ENCODE assay signal across 1 cellular context in the genomic region with DNA sequence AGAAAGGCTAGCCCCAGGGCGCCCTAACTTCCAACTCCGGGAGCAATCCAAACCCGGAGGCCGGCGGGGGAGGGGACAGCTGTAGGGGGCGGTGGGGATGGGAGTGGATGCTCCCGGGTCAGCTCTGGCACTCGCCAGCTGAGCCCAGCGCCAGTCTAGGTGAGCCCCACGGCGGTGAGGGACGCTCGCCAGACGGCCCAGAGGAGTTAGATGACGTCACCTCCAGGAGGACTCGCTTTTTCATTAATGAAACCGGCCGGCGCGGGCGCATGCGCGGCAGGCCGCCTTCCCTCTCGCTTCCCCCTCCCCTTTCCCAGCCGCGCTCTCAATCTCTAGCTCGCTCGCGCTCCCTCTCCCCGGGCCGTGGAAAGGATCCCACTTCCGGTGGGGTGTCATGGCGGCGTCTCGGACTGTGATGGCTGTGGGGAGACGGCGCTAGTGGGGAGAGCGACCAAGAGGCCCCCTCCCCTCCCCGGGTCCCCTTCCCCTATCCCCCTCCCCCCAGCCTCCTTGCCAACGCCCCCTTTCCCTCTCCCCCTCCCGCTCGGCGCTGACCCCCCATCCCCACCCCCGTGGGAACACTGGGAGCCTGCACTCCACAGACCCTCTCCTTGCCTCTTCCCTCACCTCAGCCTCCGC.
TF ChIP-seq lines count a peak whose summit lies in the region.

A gene with protein sequence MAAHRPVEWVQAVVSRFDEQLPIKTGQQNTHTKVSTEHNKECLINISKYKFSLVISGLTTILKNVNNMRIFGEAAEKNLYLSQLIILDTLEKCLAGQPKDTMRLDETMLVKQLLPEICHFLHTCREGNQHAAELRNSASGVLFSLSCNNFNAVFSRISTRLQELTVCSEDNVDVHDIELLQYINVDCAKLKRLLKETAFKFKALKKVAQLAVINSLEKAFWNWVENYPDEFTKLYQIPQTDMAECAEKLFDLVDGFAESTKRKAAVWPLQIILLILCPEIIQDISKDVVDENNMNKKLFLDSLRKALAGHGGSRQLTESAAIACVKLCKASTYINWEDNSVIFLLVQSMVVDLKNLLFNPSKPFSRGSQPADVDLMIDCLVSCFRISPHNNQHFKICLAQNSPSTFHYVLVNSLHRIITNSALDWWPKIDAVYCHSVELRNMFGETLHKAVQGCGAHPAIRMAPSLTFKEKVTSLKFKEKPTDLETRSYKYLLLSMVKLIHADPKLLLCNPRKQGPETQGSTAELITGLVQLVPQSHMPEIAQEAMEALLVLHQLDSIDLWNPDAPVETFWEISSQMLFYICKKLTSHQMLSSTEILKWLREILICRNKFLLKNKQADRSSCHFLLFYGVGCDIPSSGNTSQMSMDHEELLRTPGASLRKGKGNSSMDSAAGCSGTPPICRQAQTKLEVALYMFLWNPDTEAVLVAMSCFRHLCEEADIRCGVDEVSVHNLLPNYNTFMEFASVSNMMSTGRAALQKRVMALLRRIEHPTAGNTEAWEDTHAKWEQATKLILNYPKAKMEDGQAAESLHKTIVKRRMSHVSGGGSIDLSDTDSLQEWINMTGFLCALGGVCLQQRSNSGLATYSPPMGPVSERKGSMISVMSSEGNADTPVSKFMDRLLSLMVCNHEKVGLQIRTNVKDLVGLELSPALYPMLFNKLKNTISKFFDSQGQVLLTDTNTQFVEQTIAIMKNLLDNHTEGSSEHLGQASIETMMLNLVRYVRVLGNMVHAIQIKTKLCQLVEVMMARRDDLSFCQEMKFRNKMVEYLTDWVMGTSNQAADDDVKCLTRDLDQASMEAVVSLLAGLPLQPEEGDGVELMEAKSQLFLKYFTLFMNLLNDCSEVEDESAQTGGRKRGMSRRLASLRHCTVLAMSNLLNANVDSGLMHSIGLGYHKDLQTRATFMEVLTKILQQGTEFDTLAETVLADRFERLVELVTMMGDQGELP (N-terminal part only) (plus strand): TSS at position 378 of the 639 bp plus-strand sequence. CDS start 333 bp downstream, outside the sequence.

TF ChIP-seq in HepG2, 621 proteins besides CTCF, POLR2A, EP300 and RAD21 (continued from another document and continues in another):
- TF ChIP-seq TSC22D2 (CRISPR knock-in tag; IDR thresholded peaks at IDR 0.05; ENCODE audit: borderline replicate concordance) (no peak), FOXO1 (CRISPR knock-in tag; IDR thresholded peaks at IDR 0.05) (no peak), GTF3A (CRISPR knock-in tag; conservative IDR thresholded peaks at IDR 0.05) (no peak), ZNF792 (CRISPR knock-in tag; IDR thresholded peaks at IDR 0.05) (no peak), ZNF234 (CRISPR knock-in tag; conservative IDR thresholded peaks at IDR 0.05) (no peak), ZNF264 (CRISPR knock-in tag; IDR thresholded peaks at IDR 0.05) (peak; percentile 55; the same call in 1 of the 2 replicates), ZNF260 (CRISPR knock-in tag; IDR thresholded peaks at IDR 0.05; ENCODE audit: borderline replicate concordance, low read depth) (no peak), FLYWCH1 (CRISPR knock-in tag; IDR thresholded peaks at IDR 0.05) (no peak), GATA4 (IDR thresholded peaks at IDR 0.05; ENCODE audit: borderline replicate concordance, low read depth) (0 out of 2 replicates have a peak, but pooled peaks have one; percentile 24), ZNF317 (CRISPR knock-in tag; IDR thresholded peaks at IDR 0.05) (no peak; the same call in 1 of the 2 replicates), MEIS1 (CRISPR knock-in tag; IDR thresholded peaks at IDR 0.05; ENCODE audit: borderline replicate concordance) (no peak), NCOA1 (CRISPR knock-in tag; IDR thresholded peaks at IDR 0.05) (no peak), ZNF331 (CRISPR knock-in tag; IDR thresholded peaks at IDR 0.05) (peak; percentile 27; the same call in 1 of the 2 replicates), CREB1 (IDR thresholded peaks at IDR 0.05) (peak; percentile 98), CREB1 (CRISPR knock-in tag; IDR thresholded peaks at IDR 0.05) (peak; percentile 51; the same call in 1 of the 2 replicates), EED (CRISPR knock-in tag; IDR thresholded peaks at IDR 0.05) (no peak)
- TF ChIP-seq, protein P1, sequence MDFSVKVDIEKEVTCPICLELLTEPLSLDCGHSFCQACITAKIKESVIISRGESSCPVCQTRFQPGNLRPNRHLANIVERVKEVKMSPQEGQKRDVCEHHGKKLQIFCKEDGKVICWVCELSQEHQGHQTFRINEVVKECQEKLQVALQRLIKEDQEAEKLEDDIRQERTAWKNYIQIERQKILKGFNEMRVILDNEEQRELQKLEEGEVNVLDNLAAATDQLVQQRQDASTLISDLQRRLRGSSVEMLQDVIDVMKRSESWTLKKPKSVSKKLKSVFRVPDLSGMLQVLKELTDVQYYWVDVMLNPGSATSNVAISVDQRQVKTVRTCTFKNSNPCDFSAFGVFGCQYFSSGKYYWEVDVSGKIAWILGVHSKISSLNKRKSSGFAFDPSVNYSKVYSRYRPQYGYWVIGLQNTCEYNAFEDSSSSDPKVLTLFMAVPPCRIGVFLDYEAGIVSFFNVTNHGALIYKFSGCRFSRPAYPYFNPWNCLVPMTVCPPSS (IDR thresholded peaks at IDR 0.05) = no peak
- TF ChIP-seq, protein P2, sequence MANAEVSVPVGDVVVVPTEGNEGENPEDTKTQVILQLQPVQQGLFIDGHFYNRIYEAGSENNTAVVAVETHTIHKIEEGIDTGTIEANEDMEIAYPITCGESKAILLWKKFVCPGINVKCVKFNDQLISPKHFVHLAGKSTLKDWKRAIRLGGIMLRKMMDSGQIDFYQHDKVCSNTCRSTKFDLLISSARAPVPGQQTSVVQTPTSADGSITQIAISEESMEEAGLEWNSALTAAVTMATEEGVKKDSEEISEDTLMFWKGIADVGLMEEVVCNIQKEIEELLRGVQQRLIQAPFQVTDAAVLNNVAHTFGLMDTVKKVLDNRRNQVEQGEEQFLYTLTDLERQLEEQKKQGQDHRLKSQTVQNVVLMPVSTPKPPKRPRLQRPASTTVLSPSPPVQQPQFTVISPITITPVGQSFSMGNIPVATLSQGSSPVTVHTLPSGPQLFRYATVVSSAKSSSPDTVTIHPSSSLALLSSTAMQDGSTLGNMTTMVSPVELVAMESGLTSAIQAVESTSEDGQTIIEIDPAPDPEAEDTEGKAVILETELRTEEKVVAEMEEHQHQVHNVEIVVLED (CRISPR knock-in tag; IDR thresholded peaks at IDR 0.05; ENCODE audit: borderline replicate concordance) = no peak
- TF ChIP-seq, protein P3, sequence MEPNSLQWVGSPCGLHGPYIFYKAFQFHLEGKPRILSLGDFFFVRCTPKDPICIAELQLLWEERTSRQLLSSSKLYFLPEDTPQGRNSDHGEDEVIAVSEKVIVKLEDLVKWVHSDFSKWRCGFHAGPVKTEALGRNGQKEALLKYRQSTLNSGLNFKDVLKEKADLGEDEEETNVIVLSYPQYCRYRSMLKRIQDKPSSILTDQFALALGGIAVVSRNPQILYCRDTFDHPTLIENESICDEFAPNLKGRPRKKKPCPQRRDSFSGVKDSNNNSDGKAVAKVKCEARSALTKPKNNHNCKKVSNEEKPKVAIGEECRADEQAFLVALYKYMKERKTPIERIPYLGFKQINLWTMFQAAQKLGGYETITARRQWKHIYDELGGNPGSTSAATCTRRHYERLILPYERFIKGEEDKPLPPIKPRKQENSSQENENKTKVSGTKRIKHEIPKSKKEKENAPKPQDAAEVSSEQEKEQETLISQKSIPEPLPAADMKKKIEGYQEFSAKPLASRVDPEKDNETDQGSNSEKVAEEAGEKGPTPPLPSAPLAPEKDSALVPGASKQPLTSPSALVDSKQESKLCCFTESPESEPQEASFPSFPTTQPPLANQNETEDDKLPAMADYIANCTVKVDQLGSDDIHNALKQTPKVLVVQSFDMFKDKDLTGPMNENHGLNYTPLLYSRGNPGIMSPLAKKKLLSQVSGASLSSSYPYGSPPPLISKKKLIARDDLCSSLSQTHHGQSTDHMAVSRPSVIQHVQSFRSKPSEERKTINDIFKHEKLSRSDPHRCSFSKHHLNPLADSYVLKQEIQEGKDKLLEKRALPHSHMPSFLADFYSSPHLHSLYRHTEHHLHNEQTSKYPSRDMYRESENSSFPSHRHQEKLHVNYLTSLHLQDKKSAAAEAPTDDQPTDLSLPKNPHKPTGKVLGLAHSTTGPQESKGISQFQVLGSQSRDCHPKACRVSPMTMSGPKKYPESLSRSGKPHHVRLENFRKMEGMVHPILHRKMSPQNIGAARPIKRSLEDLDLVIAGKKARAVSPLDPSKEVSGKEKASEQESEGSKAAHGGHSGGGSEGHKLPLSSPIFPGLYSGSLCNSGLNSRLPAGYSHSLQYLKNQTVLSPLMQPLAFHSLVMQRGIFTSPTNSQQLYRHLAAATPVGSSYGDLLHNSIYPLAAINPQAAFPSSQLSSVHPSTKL (CRISPR knock-in tag; IDR thresholded peaks at IDR 0.05) = no peak
- TF ChIP-seq, protein P4, sequence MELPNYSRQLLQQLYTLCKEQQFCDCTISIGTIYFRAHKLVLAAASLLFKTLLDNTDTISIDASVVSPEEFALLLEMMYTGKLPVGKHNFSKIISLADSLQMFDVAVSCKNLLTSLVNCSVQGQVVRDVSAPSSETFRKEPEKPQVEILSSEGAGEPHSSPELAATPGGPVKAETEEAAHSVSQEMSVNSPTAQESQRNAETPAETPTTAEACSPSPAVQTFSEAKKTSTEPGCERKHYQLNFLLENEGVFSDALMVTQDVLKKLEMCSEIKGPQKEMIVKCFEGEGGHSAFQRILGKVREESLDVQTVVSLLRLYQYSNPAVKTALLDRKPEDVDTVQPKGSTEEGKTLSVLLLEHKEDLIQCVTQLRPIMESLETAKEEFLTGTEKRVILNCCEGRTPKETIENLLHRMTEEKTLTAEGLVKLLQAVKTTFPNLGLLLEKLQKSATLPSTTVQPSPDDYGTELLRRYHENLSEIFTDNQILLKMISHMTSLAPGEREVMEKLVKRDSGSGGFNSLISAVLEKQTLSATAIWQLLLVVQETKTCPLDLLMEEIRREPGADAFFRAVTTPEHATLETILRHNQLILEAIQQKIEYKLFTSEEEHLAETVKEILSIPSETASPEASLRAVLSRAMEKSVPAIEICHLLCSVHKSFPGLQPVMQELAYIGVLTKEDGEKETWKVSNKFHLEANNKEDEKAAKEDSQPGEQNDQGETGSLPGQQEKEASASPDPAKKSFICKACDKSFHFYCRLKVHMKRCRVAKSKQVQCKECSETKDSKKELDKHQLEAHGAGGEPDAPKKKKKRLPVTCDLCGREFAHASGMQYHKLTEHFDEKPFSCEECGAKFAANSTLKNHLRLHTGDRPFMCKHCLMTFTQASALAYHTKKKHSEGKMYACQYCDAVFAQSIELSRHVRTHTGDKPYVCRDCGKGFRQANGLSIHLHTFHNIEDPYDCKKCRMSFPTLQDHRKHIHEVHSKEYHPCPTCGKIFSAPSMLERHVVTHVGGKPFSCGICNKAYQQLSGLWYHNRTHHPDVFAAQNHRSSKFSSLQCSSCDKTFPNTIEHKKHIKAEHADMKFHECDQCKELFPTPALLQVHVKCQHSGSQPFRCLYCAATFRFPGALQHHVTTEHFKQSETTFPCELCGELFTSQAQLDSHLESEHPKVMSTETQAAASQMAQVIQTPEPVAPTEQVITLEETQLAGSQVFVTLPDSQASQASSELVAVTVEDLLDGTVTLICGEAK (IDR thresholded peaks at IDR 0.05) = no peak
- TF ChIP-seq, protein P4 (CRISPR knock-in tag; IDR thresholded peaks at IDR 0.05) = no peak
- TF ChIP-seq, protein P5, sequence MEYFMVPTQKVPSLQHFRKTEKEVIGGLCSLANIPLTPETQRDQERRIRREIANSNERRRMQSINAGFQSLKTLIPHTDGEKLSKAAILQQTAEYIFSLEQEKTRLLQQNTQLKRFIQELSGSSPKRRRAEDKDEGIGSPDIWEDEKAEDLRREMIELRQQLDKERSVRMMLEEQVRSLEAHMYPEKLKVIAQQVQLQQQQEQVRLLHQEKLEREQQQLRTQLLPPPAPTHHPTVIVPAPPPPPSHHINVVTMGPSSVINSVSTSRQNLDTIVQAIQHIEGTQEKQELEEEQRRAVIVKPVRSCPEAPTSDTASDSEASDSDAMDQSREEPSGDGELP (IDR thresholded peaks at IDR 0.05; ENCODE audit: borderline replicate concordance, low read depth) = no peak; the same call in 1 of the 2 replicates
- TF ChIP-seq, protein P6, sequence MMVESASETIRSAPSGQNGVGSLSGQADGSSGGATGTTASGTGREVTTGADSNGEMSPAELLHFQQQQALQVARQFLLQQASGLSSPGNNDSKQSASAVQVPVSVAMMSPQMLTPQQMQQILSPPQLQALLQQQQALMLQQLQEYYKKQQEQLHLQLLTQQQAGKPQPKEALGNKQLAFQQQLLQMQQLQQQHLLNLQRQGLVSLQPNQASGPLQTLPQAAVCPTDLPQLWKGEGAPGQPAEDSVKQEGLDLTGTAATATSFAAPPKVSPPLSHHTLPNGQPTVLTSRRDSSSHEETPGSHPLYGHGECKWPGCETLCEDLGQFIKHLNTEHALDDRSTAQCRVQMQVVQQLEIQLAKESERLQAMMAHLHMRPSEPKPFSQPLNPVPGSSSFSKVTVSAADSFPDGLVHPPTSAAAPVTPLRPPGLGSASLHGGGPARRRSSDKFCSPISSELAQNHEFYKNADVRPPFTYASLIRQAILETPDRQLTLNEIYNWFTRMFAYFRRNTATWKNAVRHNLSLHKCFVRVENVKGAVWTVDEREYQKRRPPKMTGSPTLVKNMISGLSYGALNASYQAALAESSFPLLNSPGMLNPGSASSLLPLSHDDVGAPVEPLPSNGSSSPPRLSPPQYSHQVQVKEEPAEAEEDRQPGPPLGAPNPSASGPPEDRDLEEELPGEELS (CRISPR knock-in tag; IDR thresholded peaks at IDR 0.05) = 0 out of 2 replicates have a peak, but pooled peaks have one; percentile 24
- TF ChIP-seq, protein P7, sequence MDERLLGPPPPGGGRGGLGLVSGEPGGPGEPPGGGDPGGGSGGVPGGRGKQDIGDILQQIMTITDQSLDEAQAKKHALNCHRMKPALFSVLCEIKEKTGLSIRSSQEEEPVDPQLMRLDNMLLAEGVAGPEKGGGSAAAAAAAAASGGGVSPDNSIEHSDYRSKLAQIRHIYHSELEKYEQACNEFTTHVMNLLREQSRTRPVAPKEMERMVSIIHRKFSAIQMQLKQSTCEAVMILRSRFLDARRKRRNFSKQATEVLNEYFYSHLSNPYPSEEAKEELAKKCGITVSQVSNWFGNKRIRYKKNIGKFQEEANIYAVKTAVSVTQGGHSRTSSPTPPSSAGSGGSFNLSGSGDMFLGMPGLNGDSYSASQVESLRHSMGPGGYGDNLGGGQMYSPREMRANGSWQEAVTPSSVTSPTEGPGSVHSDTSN (CRISPR knock-in tag; IDR thresholded peaks at IDR 0.05) = no peak
